Comparison of ENCODE assay signal across 19 cellular contexts in the genomic region with DNA sequence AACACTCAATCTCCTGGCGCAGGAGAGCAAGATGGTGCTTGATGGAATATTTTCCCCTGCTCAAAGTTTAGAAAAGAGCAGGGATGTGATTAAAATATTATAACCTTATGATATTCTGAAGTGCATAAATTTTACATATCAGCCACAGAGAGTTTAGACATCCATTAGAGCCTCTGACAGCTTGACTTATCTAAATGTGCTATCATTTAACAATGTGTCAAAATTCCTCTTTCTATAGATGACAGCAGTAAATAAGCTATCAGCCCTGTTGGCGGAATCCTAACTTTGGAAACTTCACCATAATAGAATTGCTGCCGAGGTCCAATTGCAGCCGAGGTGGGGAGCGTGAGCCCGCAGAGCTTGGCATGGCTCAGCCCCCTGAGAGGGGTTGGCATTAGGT. TPM values are rescaled to one million over a fixed set of nuclear protein-coding genes. Genes with fewer than 3 reads are reported as not detected.
DNase-seq lines count a peak whose midpoint lies in the region; ATAC-seq and TF ChIP-seq lines count a peak whose summit lies in the region.
"Had no signal": no experiment of that assay in that cellular context is flagged by ENCODE, and none has a peak within 500 bp of the region (broad histone marks: within the 10 kb centered on the region; RNA-seq: fewer than 3 reads in every experiment).

No MANE protein-coding gene starts in this region.

- DNase-seq in OCI-LY7 (ENCODE audit: low spot score): no peak
- DNase-seq in NCI-H1048 (lab: John Stamatoyannopoulos, UW): no peak
- no peak for DNase-seq in GM13977 (ENCODE audit: low spot score)
- DNase-seq: AML-193; Calu3; CD8-positive, alpha-beta T cell; DMS79 treated with DMSO at 0.1 percent for 48 hours; GF-D8; GM23248; IMR-90 had no signal

- H3K4me3 ChIP-seq in BLaER1 (no peak overlapping the region), OCI-LY7 (ENCODE audit: low read depth, low read length, poor library complexity, severe bottlenecking) (no peak overlapping the region), neural cell (ENCODE audit: low read length) (no peak overlapping the region)
- H3K4me3 ChIP-seq: A549, GM23248, HAP-1 had no signal

- H3K4me3 Mint-ChIP-seq in brain: peak overlapping the region; percentile 64 to 89 (median 88)
- H3K4me3 Mint-ChIP-seq: CD8-positive, alpha-beta T cell had no signal

- no peak overlapping the region for H3K9ac ChIP-seq in BLaER1
- no peak overlapping the region for H3K9ac ChIP-seq in neural cell (ENCODE audit: low read length)
- H3K9ac ChIP-seq: GM23248 had no signal

- H3K4me2 ChIP-seq in BLaER1 (peak overlapping the region; percentile 37; the same call in 1 of the 2 replicates), OCI-LY7 (ENCODE audit: low read length) (no peak overlapping the region), neural cell (ENCODE audit: low read length) (no peak overlapping the region)
- H3K4me2 ChIP-seq: A549 had no signal

- intact Hi-C loops in OCI-LY7 (cut with micrococcal nuclease; ENCODE audit: unreplicated experiment): loop anchor here (5.0 kb wide), 1 partner anchor 64 kb away; no protein-coding TSS in a partner anchor

- POLR2A ChIA-PET in OCI-LY7 (lab: Charles Lee): interaction anchor here (0.6 to 1.3 kb wide), 2 partner anchors 11 to 56 kb away, joined by 3 to 5 read pairs; no protein-coding TSS in a partner anchor

- no TSS peak for BruUV-seq in OCI-LY7 (replicated peaks; lab: Mats Ljungman, UMichigan)

- H2AFZ ChIP-seq in OCI-LY7 (ENCODE audit: low read length): peak overlapping the region; percentile 19; the same call in 1 of the 2 replicates
- no peak overlapping the region for H2AFZ ChIP-seq in neural cell (ENCODE audit: low read depth, low read length)
- H2AFZ ChIP-seq: GM23248 had no signal

- no peak overlapping the region for H3K27ac Mint-ChIP-seq in brain
- H3K27ac Mint-ChIP-seq: CD8-positive, alpha-beta T cell had no signal

- in situ Hi-C loops in GM13977 (cut with MboI; ENCODE audit: low pct_unique_long_range_greater_than_20kb, low sequenced_read_pairs, unreplicated experiment): no loop called here

- H4K20me1 ChIP-seq in BLaER1 (peaks cover 42% of the 10 kb centered on the region), OCI-LY7 (ENCODE audit: insufficient read depth, low read length) (no peaks in the 10 kb centered on the region), neural cell (ENCODE audit: insufficient read depth) (no peaks in the 10 kb centered on the region)

- H3K4me1 ChIP-seq in BLaER1 (peaks cover 50% of the 10 kb centered on the region), OCI-LY7 (ENCODE audit: insufficient read depth, low read length, poor library complexity, severe bottlenecking) (peaks cover 27% of the 10 kb centered on the region)

- H3K4me1 Mint-ChIP-seq in brain: peaks cover 35% of the 10 kb centered on the region

- CTCF ChIA-PET in OCI-LY7 (lab: Charles Lee; ENCODE audit: unreplicated experiment): no interaction called here

- ATAC-seq in HG02938 (IDR thresholded peaks at IDR 0.05; ENCODE audit: unreplicated experiment): no peak
- ATAC-seq in GM18868 (IDR thresholded peaks at IDR 0.05; ENCODE audit: unreplicated experiment): no peak
- ATAC-seq: A549; CD8-positive, alpha-beta T cell had no signal

- H3K27me3 Mint-ChIP-seq in brain: peaks cover 23% of the 10 kb centered on the region

- H3K9me2 ChIP-seq in OCI-LY7 (ENCODE audit: insufficient read depth, low read length) (no peaks in the 10 kb centered on the region), neural cell (ENCODE audit: insufficient read depth, low read length) (no peaks in the 10 kb centered on the region)

- H3K36me3 Mint-ChIP-seq in brain: no peaks in the 10 kb centered on the region
- H3K36me3 Mint-ChIP-seq: CD8-positive, alpha-beta T cell had no signal

- H3K27me3 ChIP-seq in BLaER1 (peaks cover 57% of the 10 kb centered on the region), neural cell (ENCODE audit: insufficient read depth, low read depth, low read length) (peaks cover 16% of the 10 kb centered on the region)

- no peaks in the 10 kb centered on the region for H3K9me3 Mint-ChIP-seq in brain
- H3K9me3 Mint-ChIP-seq: CD8-positive, alpha-beta T cell had no signal

- no peak for TF ChIP-seq RAD21 in neural cell (conservative IDR thresholded peaks at IDR 0.05)

- TF ChIP-seq CTCF in OCI-LY7 (conservative IDR thresholded peaks at IDR 0.05; ENCODE audit: low read length) (no peak), brain (conservative IDR thresholded peaks at IDR 0.05) (no peak), neural cell (IDR thresholded peaks at IDR 0.05; ENCODE audit: poor library complexity, severe bottlenecking) (no peak), GM13977 (IDR thresholded peaks at IDR 0.05; ENCODE audit: extremely low read depth, insufficient read depth, missing control alignments) (no peak)

- H3K36me3 ChIP-seq in BLaER1 (no peaks in the 10 kb centered on the region), OCI-LY7 (ENCODE audit: insufficient read depth, low read length) (no peaks in the 10 kb centered on the region), neural cell (ENCODE audit: insufficient read depth, low read length) (no peaks in the 10 kb centered on the region)
- H3K36me3 ChIP-seq: HAP-1 had no signal

- H3K27ac ChIP-seq in BLaER1 (no peak overlapping the region), OCI-LY7 (ENCODE audit: low read depth, low read length, poor library complexity, severe bottlenecking) (no peak overlapping the region), neural cell (ENCODE audit: low read length) (no peak overlapping the region)
- H3K27ac ChIP-seq: 22Rv1, A549, GM23248 had no signal

- H3F3A ChIP-seq in neural cell (ENCODE audit: insufficient read depth, low read length, poor library complexity, severe bottlenecking): no peaks in the 10 kb centered on the region

- TF ChIP-seq EP300 in neural cell (conservative IDR thresholded peaks at IDR 0.05; ENCODE audit: poor library complexity, severe bottlenecking): peak; percentile 88

- H3K9me3 ChIP-seq in BLaER1 (no peaks in the 10 kb centered on the region), OCI-LY7 (ENCODE audit: low read length) (no peaks in the 10 kb centered on the region), neural cell (ENCODE audit: low read length) (no peaks in the 10 kb centered on the region)
- H3K9me3 ChIP-seq: A549, HAP-1 had no signal

- no peaks in the 10 kb centered on the region for H3K79me2 ChIP-seq in OCI-LY7 (ENCODE audit: insufficient read depth, low read depth, low read length)
- H3K79me2 ChIP-seq in neural cell (replicated peaks; ENCODE audit: insufficient read depth, low read length): peaks cover 25% of the 10 kb centered on the region

TF ChIP-seq in neural cell, 6 proteins besides CTCF, POLR2A, EP300 and RAD21:
- TF ChIP-seq SMC3 (conservative IDR thresholded peaks at IDR 0.05; ENCODE audit: poor library complexity): no peak
- no peak for TF ChIP-seq REST (IDR thresholded peaks at IDR 0.05; ENCODE audit: borderline replicate concordance)
- peak; percentile 64 for TF ChIP-seq POLR2AphosphoS5 (IDR thresholded peaks at IDR 0.05)
- TF ChIP-seq TAF1 (IDR thresholded peaks at IDR 0.05; ENCODE audit: low read depth): no peak
- no peak for TF ChIP-seq EZH2 (IDR thresholded peaks at IDR 0.05; ENCODE audit: borderline replicate concordance, insufficient read depth, low read length, poor library complexity, severe bottlenecking)

RNA-seq across cellular contexts. Expression of gene CUX2, which starts 4.1 kb away (rescaled TPM):
- total RNA-seq in OCI-LY7 (2014; rRNA removed; shearing (Covaris generic)): 4.1 and 4.4 TPM in 2 replicates
- total RNA-seq in OCI-LY7 (2022): 29.0 and 35.0 TPM in 2 replicates
- polyA plus RNA-seq in brain (ENCODE audit: insufficient read depth, low read depth, low replicate concordance) (6.0 TPM), neural cell (2.3 and 3.3 TPM in 2 replicates)
- polyA minus RNA-seq in neural cell: 9.3 and 9.7 TPM in 2 replicates
- total RNA-seq: Calu3, GM23248, IMR-90 had no signal
- polyA plus RNA-seq: BJ, GM23248, IMR-90 had no signal
